Comparison of ENCODE assay signal across 8 cellular contexts in genomic region chr2:175181104-175181876, GRCh38. TPM values are rescaled to one million over a fixed set of nuclear protein-coding genes. Genes with fewer than 3 reads are reported as not detected.
DNase-seq lines count a peak whose midpoint lies in the region; ATAC-seq and TF ChIP-seq lines count a peak whose summit lies in the region.

TSS of gene ATP5MC3 (minus strand) at chr2:175181710. CDS start at chr2:175181393, 317 bp downstream.

- H3K27me3 ChIP-seq in IMR-90 (ENCODE audit: control insufficient read depth, insufficient read depth, low read length) = no peaks in the 10 kb centered on the region

- no peaks in the 10 kb centered on the region for H3K9me1 ChIP-seq in IMR-90 (ENCODE audit: insufficient read depth, low read length)

- H3K9ac ChIP-seq in IMR-90 (ENCODE audit: low read depth, low read length) = peak within 1 kb of the TSS; percentile 100

- H3K36me3 ChIP-seq in IMR-90 (ENCODE audit: control insufficient read depth, insufficient read depth, low read length) = peaks cover 11% of the 10 kb centered on the region

- peak within 1 kb of the TSS; percentile 94 for H3K4me2 ChIP-seq in IMR-90 (ENCODE audit: low read depth, low read length)

- peak within 1 kb of the TSS; percentile 86 for H3K56ac ChIP-seq in IMR-90 (ENCODE audit: extremely low read depth, insufficient read depth, low read length)

- peak within 1 kb of the TSS; percentile 58; the same call in 1 of the 2 replicates for H2BK120ac ChIP-seq in IMR-90 (ENCODE audit: low read depth, low read length)

- BruUV-seq in IMR-90 (replicated peaks; lab: Mats Ljungman, UMichigan) = TSS peak; percentile 29

- H3K23ac ChIP-seq in IMR-90 (ENCODE audit: low read depth, low read length) = peak within 1 kb of the TSS; percentile 96

- CTCF ChIA-PET in IMR-90 (lab: Yijun Ruan, JAX) = no interaction called here

- H4K20me1 ChIP-seq in IMR-90 (ENCODE audit: insufficient read depth, low read length) = 0 out of 2 replicates have a peak, but pooled peaks cover 3% of the 10 kb centered on the region

- H2AFZ ChIP-seq in IMR-90 (replicated peaks; ENCODE audit: low read length, poor library complexity) = peak within 1 kb of the TSS; percentile 97

- peak within 1 kb of the TSS; percentile 59; the same call in 1 of the 2 replicates for H2BK20ac ChIP-seq in IMR-90 (ENCODE audit: low read depth, low read length)

- H3K9me3 ChIP-seq in IMR-90 (ENCODE audit: control insufficient read depth, insufficient read depth, low read length) = no peaks in the 10 kb centered on the region

- peak within 1 kb of the TSS; percentile 77; the same call in 1 of the 3 replicates for H2BK15ac ChIP-seq in IMR-90 (ENCODE audit: low read depth, low read length)

- ATAC-seq in GM21526 (IDR thresholded peaks at IDR 0.05; ENCODE audit: low FRiP score, unreplicated experiment) (peak; percentile 89), IMR-90 (ENCODE audit: low read depth) (peak; percentile 92)

- 0 out of 2 replicates have a peak, but pooled peaks have one; percentile 15 for TF ChIP-seq CTCF in IMR-90 (conservative IDR thresholded peaks at IDR 0.05; ENCODE audit: low read depth, low read length)

- peak within 1 kb of the TSS; percentile 89 for H3K4me3 ChIP-seq in IMR-90 (ENCODE audit: insufficient read depth, low read depth, low read length)

- dilution Hi-C loops in IMR-90 (cut with HindIII; ENCODE audit: low sequenced_read_pairs, unreplicated experiment) = no loop called here

- no peaks in the 10 kb centered on the region for H3K4me1 ChIP-seq in IMR-90 (ENCODE audit: control insufficient read depth, insufficient read depth, low read length)

- peak within 1 kb of the TSS; percentile 97 to 99 for H4K8ac ChIP-seq in IMR-90 (ENCODE audit: low read depth in 2 of 2, low read length in 2 of 2)

- H3K79me1 ChIP-seq in IMR-90 (ENCODE audit: low read depth in 1 of 2, low read length in 2 of 2) = peaks cover 9 to 17% of the 10 kb centered on the region in 2 experiments

- H3K14ac ChIP-seq in IMR-90 (replicated peaks; ENCODE audit: low read depth, low read length) = peak within 1 kb of the TSS; percentile 97

- intact Hi-C loops in IMR-90 (cut with micrococcal nuclease) = no loop called here

- POLR2A ChIA-PET in IMR-90 (lab: Charles Lee; ENCODE audit: unreplicated experiment) = no interaction called here

- 0% methylated on average over 36 of the region's 53 CpGs; no CpG with 5 or more reads in 1 of the 2 experiments for WGBS in IMR-90 (ENCODE audit: extremely low coverage in 2 of 2, insufficient read length in 1 of 2), 2 experiments

- peak within 1 kb of the TSS; percentile 79 for H4K91ac ChIP-seq in IMR-90 (ENCODE audit: insufficient read depth, low read depth, low read length)

- peak within 1 kb of the TSS; percentile 53 for H2BK5ac ChIP-seq in IMR-90 (ENCODE audit: low read depth, low read length, poor library complexity, severe bottlenecking)

- H4K5ac ChIP-seq in IMR-90 (ENCODE audit: low read depth, low read length) = peak within 1 kb of the TSS; percentile 91

- in situ Hi-C loops in IMR-90 (cut with MboI; ENCODE audit: low sequenced_read_pairs) = no loop called here

- peak within 1 kb of the TSS; percentile 97 for H2AK9ac ChIP-seq in IMR-90 (replicated peaks; ENCODE audit: low read depth, low read length, poor library complexity)

- peak within 1 kb of the TSS; percentile 82 for H2AK5ac ChIP-seq in IMR-90 (ENCODE audit: low read depth, low read length)

- peak within 1 kb of the TSS; percentile 97 for H3K27ac ChIP-seq in IMR-90 (ENCODE audit: insufficient read depth, low read length)
- peak within 1 kb of the TSS; percentile 60 for H3K27ac ChIP-seq in epithelial cell of prostate

- TF ChIP-seq POLR2A in IMR-90 (IDR thresholded peaks at IDR 0.05; ENCODE audit: low read depth, low read length) = peak; percentile 58; the same call in 1 of the 2 replicates

- H3K4ac ChIP-seq in IMR-90 (ENCODE audit: low read depth, low read length) = peak within 1 kb of the TSS; percentile 94

- peak within 1 kb of the TSS; percentile 50 for H3K18ac ChIP-seq in IMR-90 (ENCODE audit: low read depth, low read length)

- DNase-seq in DMS114 treated with DMSO at 0.1 percent for 48 hours (lab: John Stamatoyannopoulos, UW; ENCODE audit: unreplicated experiment) = peak; percentile 72
- peak; percentile 91 for DNase-seq in IMR-90
- DNase-seq in OCI-M1 (lab: John Stamatoyannopoulos, UW) = peak; percentile 97
- peak; percentile 86 for DNase-seq in activated T-cell treated with anti-CD3 and anti-CD28 coated beads for 4 hours
- peak; percentile 73 for DNase-seq in epithelial cell of prostate (ENCODE audit: low read depth, low spot score)
- peak; percentile 95 for DNase-seq in mucosa of gallbladder (ENCODE audit: low spot score)
- DNase-seq in stimulated activated CD8-positive, alpha-beta memory T cell treated with anti-CD3 and anti-CD28 coated beads, Interleukin-4, amount 100 ng/mL, for 4 hours (ENCODE audit: low read depth in 2 of 2, low spot score in 1 of 2) = peak; percentile 83 to 84

- TF ChIP-seq RAD21 in IMR-90 (IDR thresholded peaks at IDR 0.05; ENCODE audit: low read length) = no peak

TF ChIP-seq in IMR-90, 13 proteins besides CTCF, POLR2A, EP300 and RAD21:
- peak; percentile 24; the same call in 1 of the 2 replicates for TF ChIP-seq FOS (IDR thresholded peaks at IDR 0.05; ENCODE audit: low read depth, low read length)
- TF ChIP-seq, protein P1, sequence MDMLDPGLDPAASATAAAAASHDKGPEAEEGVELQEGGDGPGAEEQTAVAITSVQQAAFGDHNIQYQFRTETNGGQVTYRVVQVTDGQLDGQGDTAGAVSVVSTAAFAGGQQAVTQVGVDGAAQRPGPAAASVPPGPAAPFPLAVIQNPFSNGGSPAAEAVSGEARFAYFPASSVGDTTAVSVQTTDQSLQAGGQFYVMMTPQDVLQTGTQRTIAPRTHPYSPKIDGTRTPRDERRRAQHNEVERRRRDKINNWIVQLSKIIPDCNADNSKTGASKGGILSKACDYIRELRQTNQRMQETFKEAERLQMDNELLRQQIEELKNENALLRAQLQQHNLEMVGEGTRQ (IDR thresholded peaks at IDR 0.05; ENCODE audit: low read depth, low read length) = no peak
- no peak; the same call in 1 of the 2 replicates for TF ChIP-seq CEBPB (IDR thresholded peaks at IDR 0.05; ENCODE audit: low read depth, low read length)
- TF ChIP-seq SMC3 (IDR thresholded peaks at IDR 0.05; ENCODE audit: low read depth, low read length) = no peak
- TF ChIP-seq MAZ (IDR thresholded peaks at IDR 0.05; ENCODE audit: borderline replicate concordance, low read depth, low read length) = 0 out of 2 replicates have a peak, but pooled peaks have one; percentile 38
- no peak for TF ChIP-seq RCOR1 (IDR thresholded peaks at IDR 0.05; ENCODE audit: insufficient replicate concordance, low read length)
- 0 out of 2 replicates have a peak, but pooled peaks have one; percentile 46 for TF ChIP-seq MXI1 (IDR thresholded peaks at IDR 0.05; ENCODE audit: borderline replicate concordance, low read depth, low read length)
- TF ChIP-seq BHLHE40 (IDR thresholded peaks at IDR 0.05; ENCODE audit: low read depth, low read length) = peak; percentile 51; the same call in 1 of the 2 replicates
- TF ChIP-seq CHD1 (IDR thresholded peaks at IDR 0.05; ENCODE audit: low read depth, low read length) = 0 out of 2 replicates have a peak, but pooled peaks have one; percentile 54
- no peak for TF ChIP-seq ELK1 (IDR thresholded peaks at IDR 0.05; ENCODE audit: borderline replicate concordance, low read depth, low read length)
- no peak for TF ChIP-seq NFE2L2 (IDR thresholded peaks at IDR 0.05; ENCODE audit: low read depth, low read length)

RNA-seq across cellular contexts. Expression of gene ATP5MC3, which starts in this region (rescaled TPM):
- total RNA-seq in IMR-90 (2012; rRNA removed) (167 and 226 TPM in 2 replicates), mucosa of gallbladder (189 TPM)
- polyA plus RNA-seq in IMR-90 (2012; rRNA removed) = 365 and 385 TPM in 2 replicates
- 299 and 417 TPM in 2 replicates for polyA plus RNA-seq in IMR-90 (2012; cell fraction: cytosol; rRNA removed)
- 94.0 and 181 TPM in 2 replicates for polyA plus RNA-seq in IMR-90 (2012; cell fraction: nucleus; rRNA removed; ENCODE audit: low replicate concordance)

Comparison
In these comparisons a context has a peak if more than half of its experiments do, and no peak if none do; other contexts are left out.
1. Peak in every context shown above with its lines: DNase-seq, ATAC-seq, H3K4me3 ChIP-seq and H3K27ac ChIP-seq.